Comparison of ENCODE assay signal across 10 cellular contexts in genomic region chr1:155253797-155254196, GRCh38. TPM values are rescaled to one million over a fixed set of nuclear protein-coding genes. Genes with fewer than 3 reads are reported as not detected.
DNase-seq lines count a peak whose midpoint lies in the region; TF ChIP-seq lines count a peak whose summit lies in the region.
"Had no signal": no experiment of that assay in that cellular context is flagged by ENCODE, and none has a peak within 500 bp of the region (broad histone marks: within the 10 kb centered on the region; RNA-seq: fewer than 3 reads in every experiment).

No MANE protein-coding gene starts in this region.

- peak overlapping the region; percentile 73 for H3K27ac Mint-ChIP-seq in activated CD4-positive, alpha-beta T cell treated with anti-CD3 and anti-CD28 coated beads, Interleukin-2, amount 10 ng/mL, durations not matched to agents 7 days and 5 days
- no peak overlapping the region for H3K27ac Mint-ChIP-seq in activated T-helper 1 cell treated with anti-CD3 and anti-CD28 coated beads, Interleukin-12 subunit alpha, Interleukin-12 subunit beta, Interleukin-2, Interleukin-4 antibody, amounts not matched to agents 30 ng/mL and 10 ng/mL and 1 ng/mL, durations not matched to agents 14 hours and 24 hours and 36 hours

- H3K4me1 ChIP-seq in hepatocyte (ENCODE audit: insufficient read depth), result peaks cover 27% of the 10 kb centered on the region
- H3K4me1 ChIP-seq in stomach smooth muscle (ENCODE audit: control insufficient read depth, insufficient read depth, low read length), result peaks cover 35% of the 10 kb centered on the region

- H3K27me3 ChIP-seq in hepatocyte, result no peaks in the 10 kb centered on the region
- H3K27me3 ChIP-seq in stomach smooth muscle (ENCODE audit: control insufficient read depth in 1 of 2, insufficient read depth in 2 of 2, low read length in 2 of 2), result no peaks in the 10 kb centered on the region

- H3K9ac ChIP-seq in stomach smooth muscle (ENCODE audit: low read length in 2 of 2), result peak overlapping the region; percentile 72 to 86

- POLR2A ChIA-PET in activated CD4-positive, alpha-beta T cell treated with anti-CD3 and anti-CD28 coated beads, Interleukin-2, amount 10 ng/mL, durations not matched to agents 7 days and 5 days (lab: Charles Lee), result no interaction called here

- H3K4me3 ChIP-seq in hepatocyte, result no peak overlapping the region
- peak overlapping the region; percentile 77 to 83 for H3K4me3 ChIP-seq in stomach smooth muscle (ENCODE audit: low read length in 2 of 2)

- H3K79me2 ChIP-seq in hepatocyte, result peaks cover 25% of the 10 kb centered on the region

- CTCF ChIA-PET in activated CD4-positive, alpha-beta T cell treated with anti-CD3 and anti-CD28 coated beads, Interleukin-2, amount 10 ng/mL, durations not matched to agents 7 days and 5 days (lab: Charles Lee), result no interaction called here

- H3K9me3 ChIP-seq in hepatocyte (ENCODE audit: low read depth) (no peaks in the 10 kb centered on the region), stomach smooth muscle (ENCODE audit: control insufficient read depth in 2 of 2, low read length in 2 of 2) (no peaks in the 10 kb centered on the region)

- H3K36me3 Mint-ChIP-seq in activated CD4-positive, alpha-beta T cell treated with anti-CD3 and anti-CD28 coated beads, Interleukin-2, amount 10 ng/mL, durations not matched to agents 7 days and 5 days (ENCODE audit: low read depth), result peaks cover 15% of the 10 kb centered on the region
- H3K36me3 Mint-ChIP-seq in activated T-helper 1 cell treated with anti-CD3 and anti-CD28 coated beads, Interleukin-12 subunit alpha, Interleukin-12 subunit beta, Interleukin-2, Interleukin-4 antibody, amounts not matched to agents 30 ng/mL and 10 ng/mL and 1 ng/mL, durations not matched to agents 14 hours and 24 hours and 36 hours (ENCODE audit: low read depth), result peaks cover 21% of the 10 kb centered on the region

- in situ Hi-C loops in KBM-7 (cut with MboI; ENCODE audit: low pct_unique_long_range_greater_than_20kb, low sequenced_read_pairs), result no loop called here

- H3K36me3 ChIP-seq in hepatocyte (replicated peaks; ENCODE audit: insufficient read depth, low read depth), result no peaks in the 10 kb centered on the region
- H3K36me3 ChIP-seq in stomach smooth muscle (ENCODE audit: control insufficient read depth in 2 of 2, insufficient read depth in 2 of 2, low read length in 2 of 2), result peaks cover 12% of the 10 kb centered on the region in 2 donors

- H3K4me1 Mint-ChIP-seq in activated CD4-positive, alpha-beta T cell treated with anti-CD3 and anti-CD28 coated beads, Interleukin-2, amount 10 ng/mL, durations not matched to agents 7 days and 5 days, result peaks cover 49% of the 10 kb centered on the region
- H3K4me1 Mint-ChIP-seq in activated T-helper 1 cell treated with anti-CD3 and anti-CD28 coated beads, Interleukin-12 subunit alpha, Interleukin-12 subunit beta, Interleukin-2, Interleukin-4 antibody, amounts not matched to agents 30 ng/mL and 10 ng/mL and 1 ng/mL, durations not matched to agents 14 hours and 24 hours and 36 hours (ENCODE audit: low read depth), result peaks cover 42% of the 10 kb centered on the region

- H3K9me2 ChIP-seq in hepatocyte (replicated peaks; ENCODE audit: insufficient read depth), result no peaks in the 10 kb centered on the region

- H3K9me3 Mint-ChIP-seq in activated CD4-positive, alpha-beta T cell treated with anti-CD3 and anti-CD28 coated beads, Interleukin-2, amount 10 ng/mL, durations not matched to agents 7 days and 5 days, result no peaks in the 10 kb centered on the region
- no peaks in the 10 kb centered on the region for H3K9me3 Mint-ChIP-seq in activated T-helper 1 cell treated with anti-CD3 and anti-CD28 coated beads, Interleukin-12 subunit alpha, Interleukin-12 subunit beta, Interleukin-2, Interleukin-4 antibody, amounts not matched to agents 30 ng/mL and 10 ng/mL and 1 ng/mL, durations not matched to agents 14 hours and 24 hours and 36 hours

- intact Hi-C loops in activated T-helper 1 cell treated with anti-CD3 and anti-CD28 coated beads, Interleukin-12 subunit alpha, Interleukin-12 subunit beta, Interleukin-2, Interleukin-4 antibody, amounts not matched to agents 30 ng/mL and 10 ng/mL and 1 ng/mL, durations not matched to agents 14 hours and 24 hours and 36 hours (cut with micrococcal nuclease), result no loop called here

- 64% methylated on average over 5 of the region's 5 CpGs for WGBS in hepatocyte (ENCODE audit: low lambda C conversion rate, missing lambda C conversion rate)

- no peaks in the 10 kb centered on the region for H3K27me3 Mint-ChIP-seq in activated CD4-positive, alpha-beta T cell treated with anti-CD3 and anti-CD28 coated beads, Interleukin-2, amount 10 ng/mL, durations not matched to agents 7 days and 5 days
- no peaks in the 10 kb centered on the region for H3K27me3 Mint-ChIP-seq in activated T-helper 1 cell treated with anti-CD3 and anti-CD28 coated beads, Interleukin-12 subunit alpha, Interleukin-12 subunit beta, Interleukin-2, Interleukin-4 antibody, amounts not matched to agents 30 ng/mL and 10 ng/mL and 1 ng/mL, durations not matched to agents 14 hours and 24 hours and 36 hours (ENCODE audit: insufficient read depth)

- peak overlapping the region; percentile 100 for H3K4me2 ChIP-seq in hepatocyte

- H2AFZ ChIP-seq in hepatocyte, result no peak overlapping the region

- H3K27ac ChIP-seq in hepatocyte (no peak overlapping the region), stomach smooth muscle (ENCODE audit: low read length) (peak overlapping the region; percentile 98)

- TF ChIP-seq CTCF in hepatocyte (IDR thresholded peaks at IDR 0.05; ENCODE audit: poor library complexity), result no peak

- no peaks in the 10 kb centered on the region for H4K20me1 ChIP-seq in hepatocyte (ENCODE audit: insufficient read depth, poor library complexity, severe bottlenecking)

- H3K4me3 Mint-ChIP-seq in activated CD4-positive, alpha-beta T cell treated with anti-CD3 and anti-CD28 coated beads, Interleukin-2, amount 10 ng/mL, durations not matched to agents 7 days and 5 days, result peak overlapping the region; percentile 78
- peak overlapping the region; percentile 86 for H3K4me3 Mint-ChIP-seq in activated T-helper 1 cell treated with anti-CD3 and anti-CD28 coated beads, Interleukin-12 subunit alpha, Interleukin-12 subunit beta, Interleukin-2, Interleukin-4 antibody, amounts not matched to agents 30 ng/mL and 10 ng/mL and 1 ng/mL, durations not matched to agents 14 hours and 24 hours and 36 hours

- no peak for DNase-seq in activated CD4-positive, alpha-beta T cell treated with anti-CD3 and anti-CD28 coated beads, Interleukin-2, amount 10 ng/mL, durations not matched to agents 7 days and 5 days
- DNase-seq in activated CD4-positive, alpha-beta T cell treated with anti-CD3 and anti-CD28 coated beads for 1 hour, result no peak
- no peak for DNase-seq in activated T-helper 1 cell treated with anti-CD3 and anti-CD28 coated beads, Interleukin-12 subunit alpha, Interleukin-12 subunit beta, Interleukin-2, Interleukin-4 antibody, amounts not matched to agents 30 ng/mL and 10 ng/mL and 1 ng/mL, durations not matched to agents 14 hours and 24 hours and 36 hours (ENCODE audit: low spot score)
- DNase-seq in hepatocyte (ENCODE audit: low spot score) (no peak), SKM-1 (lab: John Stamatoyannopoulos, UW; ENCODE audit: unreplicated experiment) (no peak), KBM-7 (no peak), NCI-H510A (lab: John Stamatoyannopoulos, UW) (no peak)
- DNase-seq: activated gamma-delta T cell treated with Interleukin-2 at 50 U/mL for 16 hours, NCI-H2171 had no signal

RNA-seq across cellular contexts. Expression of gene ENTREP3, which starts 1.5 kb away (rescaled TPM):
- total RNA-seq in activated CD4-positive, alpha-beta T cell treated with anti-CD3 and anti-CD28 coated beads, Interleukin-2, amount 10 ng/mL, durations not matched to agents 7 days and 5 days, result 10 to 100 TPM; 22.8 to 22.9 TPM
- total RNA-seq in activated T-helper 1 cell treated with anti-CD3 and anti-CD28 coated beads, Interleukin-12 subunit alpha, Interleukin-12 subunit beta, Interleukin-2, Interleukin-4 antibody, amounts not matched to agents 30 ng/mL and 10 ng/mL and 1 ng/mL, durations not matched to agents 14 hours and 24 hours and 36 hours, result 40.3 and 45.5 TPM in 2 replicates
- total RNA-seq in hepatocyte, result 8.1 and 8.8 TPM in 2 replicates
- 26.0 and 27.1 TPM in 2 replicates for polyA plus RNA-seq in hepatocyte

RNA-seq across cellular contexts. Expression of gene SCAMP3, which starts 8.4 kb away (rescaled TPM):
- 10 to 100 TPM; 88.7 to 96.4 TPM for total RNA-seq in activated CD4-positive, alpha-beta T cell treated with anti-CD3 and anti-CD28 coated beads, Interleukin-2, amount 10 ng/mL, durations not matched to agents 7 days and 5 days
- total RNA-seq in activated T-helper 1 cell treated with anti-CD3 and anti-CD28 coated beads, Interleukin-12 subunit alpha, Interleukin-12 subunit beta, Interleukin-2, Interleukin-4 antibody, amounts not matched to agents 30 ng/mL and 10 ng/mL and 1 ng/mL, durations not matched to agents 14 hours and 24 hours and 36 hours, result 147 and 168 TPM in 2 replicates
- 45.0 and 45.7 TPM in 2 replicates for total RNA-seq in hepatocyte
- polyA plus RNA-seq in hepatocyte, result 114 and 131 TPM in 2 replicates

RNA-seq across cellular contexts. Expression of gene CLK2, which starts 19.5 kb away (rescaled TPM):
- 100 to 1,000 TPM in 1 of 2 experiments, 10 to 100 TPM in 1; 100.0 to 104 TPM for total RNA-seq in activated CD4-positive, alpha-beta T cell treated with anti-CD3 and anti-CD28 coated beads, Interleukin-2, amount 10 ng/mL, durations not matched to agents 7 days and 5 days
- total RNA-seq in activated T-helper 1 cell treated with anti-CD3 and anti-CD28 coated beads, Interleukin-12 subunit alpha, Interleukin-12 subunit beta, Interleukin-2, Interleukin-4 antibody, amounts not matched to agents 30 ng/mL and 10 ng/mL and 1 ng/mL, durations not matched to agents 14 hours and 24 hours and 36 hours, result 87.0 and 91.6 TPM in 2 replicates
- 18.6 and 26.1 TPM in 2 replicates for total RNA-seq in hepatocyte
- 48.7 and 53.8 TPM in 2 replicates for polyA plus RNA-seq in hepatocyte

RNA-seq across cellular contexts. Expression of gene HCN3, which starts 23.5 kb away (rescaled TPM):
- total RNA-seq in activated CD4-positive, alpha-beta T cell treated with anti-CD3 and anti-CD28 coated beads, Interleukin-2, amount 10 ng/mL, durations not matched to agents 7 days and 5 days, result 1 to 10 TPM; 2.5 to 3.4 TPM
- 2.5 and 3.3 TPM in 2 replicates for total RNA-seq in activated T-helper 1 cell treated with anti-CD3 and anti-CD28 coated beads, Interleukin-12 subunit alpha, Interleukin-12 subunit beta, Interleukin-2, Interleukin-4 antibody, amounts not matched to agents 30 ng/mL and 10 ng/mL and 1 ng/mL, durations not matched to agents 14 hours and 24 hours and 36 hours
- total RNA-seq in hepatocyte, result 1.5 and 4.3 TPM in 2 replicates
- 5.6 and 8.2 TPM in 2 replicates for polyA plus RNA-seq in hepatocyte

RNA-seq across cellular contexts. Expression of gene MTX1, which starts 45.3 kb away (rescaled TPM):
- total RNA-seq in activated CD4-positive, alpha-beta T cell treated with anti-CD3 and anti-CD28 coated beads, Interleukin-2, amount 10 ng/mL, durations not matched to agents 7 days and 5 days, result 10 to 100 TPM; 32.8 to 37.3 TPM
- total RNA-seq in activated T-helper 1 cell treated with anti-CD3 and anti-CD28 coated beads, Interleukin-12 subunit alpha, Interleukin-12 subunit beta, Interleukin-2, Interleukin-4 antibody, amounts not matched to agents 30 ng/mL and 10 ng/mL and 1 ng/mL, durations not matched to agents 14 hours and 24 hours and 36 hours, result 61.8 and 62.3 TPM in 2 replicates
- 42.1 and 49.4 TPM in 2 replicates for total RNA-seq in hepatocyte
- polyA plus RNA-seq in hepatocyte, result 78.2 and 82.0 TPM in 2 replicates
